8 cellular contexts compared by ENCODE assay signal in the genomic region with DNA sequence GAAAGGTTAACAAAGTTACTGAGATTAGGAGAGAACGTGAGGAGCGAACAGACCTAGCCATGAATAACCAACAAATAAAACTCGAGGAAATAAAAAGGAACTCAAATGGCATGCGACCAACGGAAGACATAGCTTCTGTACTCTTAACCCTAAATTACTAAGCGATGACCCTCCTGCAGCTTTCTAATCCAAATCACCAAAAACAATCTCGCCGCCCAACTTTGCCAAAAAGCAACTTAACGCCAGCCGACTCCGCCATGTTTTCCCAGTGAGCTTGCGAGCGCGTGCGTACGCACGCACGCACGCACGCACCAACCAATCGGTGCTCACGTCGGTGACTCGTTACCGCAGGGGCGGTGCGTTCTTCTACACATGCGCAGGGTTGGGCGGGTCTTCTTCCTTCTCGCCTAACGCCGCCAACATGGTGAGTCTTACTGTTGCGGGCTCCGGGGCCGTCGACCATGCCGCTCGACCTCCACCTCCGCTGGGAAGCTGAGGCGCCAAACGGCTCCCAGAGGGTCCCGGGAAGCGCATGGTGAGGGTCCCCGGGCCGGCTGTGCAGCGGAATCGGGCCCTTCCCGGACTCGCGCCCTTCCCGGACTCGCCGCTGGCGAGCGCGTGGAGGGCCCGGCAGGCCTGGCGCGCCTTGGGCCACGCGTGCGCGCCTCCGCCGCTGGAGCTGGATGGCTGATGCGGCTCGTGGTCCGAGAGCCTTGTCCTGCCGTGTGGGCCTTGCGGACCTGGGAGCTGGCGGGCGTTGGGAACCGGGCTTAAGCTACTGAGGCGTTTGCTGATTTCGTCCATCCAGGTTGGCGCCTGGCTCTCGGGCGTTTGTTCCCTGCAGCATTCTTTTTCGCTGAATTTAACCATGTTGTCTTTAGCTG. TPM values are rescaled to one million over a fixed set of nuclear protein-coding genes. Genes with fewer than 3 reads are reported as not detected.
DNase-seq lines count a peak whose midpoint lies in the region; ATAC-seq lines count a peak whose summit lies in the region.

A gene (plus strand): TSS at position 400 of the 884 bp plus-strand sequence. CDS start 133 bp downstream, at position 533.

- H3K36me3 ChIP-seq in CD4-positive, alpha-beta memory T cell (ENCODE audit: insufficient read depth, low read length) = peaks cover 30% of the 10 kb centered on the region
- H3K36me3 ChIP-seq in effector memory CD4-positive, alpha-beta T cell (ENCODE audit: control insufficient read depth, insufficient read depth, low read length) = peaks cover 25% of the 10 kb centered on the region

- CTCF ChIA-PET in CD4-positive, alpha-beta memory T cell (lab: Charles Lee; ENCODE audit: partially characterized antibody) = interaction anchor here (1.4 kb wide), 1 partner anchor 49 kb away, joined by 3 read pairs; a partner anchor contains a TSS
- CTCF ChIA-PET in activated CD8-positive, alpha-beta memory T cell treated with anti-CD3 and anti-CD28 coated beads for 36 hours (lab: Charles Lee) = interaction anchor here (0.9 to 1.5 kb wide), 2 partner anchors 129 to 140 kb away, joined by 3 to 4 read pairs; no protein-coding TSS in a partner anchor

- H3K27me3 Mint-ChIP-seq in CD4-positive, alpha-beta memory T cell = no peaks in the 10 kb centered on the region

- DNase-seq in CD4-positive, alpha-beta memory T cell = peak; percentile 92 to 96 (median 95)
- DNase-seq in HPDE6-E6E7 (ENCODE audit: extremely low spot score) (peak; percentile 48), lung microvascular endothelial cell (ENCODE audit: low read depth in 2 of 2) (peak; percentile 98)
- DNase-seq in NK-92 treated with Interleukin-12 subunit alpha and Interleukin-12 subunit beta, amount 100 ng/mL, for 24 hours (lab: John Stamatoyannopoulos, UW) = peak; percentile 83
- DNase-seq in effector memory CD4-positive, alpha-beta T cell = peak; percentile 85 to 93 (median 91)
- DNase-seq in stimulated activated CD4-positive, alpha-beta T cell treated with anti-CD3 and anti-CD28 coated beads, TNF-alpha, amount 100 ng/mL, for 48 hours (ENCODE audit: low read depth in 3 of 3) = peak; percentile 86 to 93 (median 90)

- peak within 1 kb of the TSS; percentile 88 to 99 (median 94) for H3K4me3 Mint-ChIP-seq in CD4-positive, alpha-beta memory T cell

- POLR2A ChIA-PET in CD4-positive, alpha-beta memory T cell (lab: Charles Lee; ENCODE audit: partially characterized antibody) = interaction anchor here (0.7 to 2.0 kb wide), 13 partner anchors 8 to 1505 kb away, joined by 3 to 35 read pairs (median 7); a partner anchor contains a TSS
- POLR2A ChIA-PET in activated CD8-positive, alpha-beta memory T cell treated with anti-CD3 and anti-CD28 coated beads for 36 hours (lab: Charles Lee) = interaction anchor here (0.6 to 1.5 kb wide), 8 partner anchors 19 to 750 kb away, joined by 3 to 7 read pairs (median 4); a partner anchor contains a TSS

- H3K9me3 Mint-ChIP-seq in CD4-positive, alpha-beta memory T cell = peaks cover 0 to 4% (median 0%) of the 10 kb centered on the region in 8 donors

- H3K9me3 ChIP-seq in CD4-positive, alpha-beta memory T cell (ENCODE audit: control insufficient read depth in 1 of 2, low read length in 2 of 2) = no peaks in the 10 kb centered on the region
- H3K9me3 ChIP-seq in effector memory CD4-positive, alpha-beta T cell (ENCODE audit: control insufficient read depth, low read length) = no peaks in the 10 kb centered on the region

- H3K27me3 ChIP-seq in CD4-positive, alpha-beta memory T cell (ENCODE audit: insufficient read depth, low read length) = no peaks in the 10 kb centered on the region
- H3K27me3 ChIP-seq in effector memory CD4-positive, alpha-beta T cell (replicated peaks; ENCODE audit: control insufficient read depth, insufficient read depth, low read length, poor library complexity, severe bottlenecking) = no peaks in the 10 kb centered on the region

- peaks cover 29 to 53% of the 10 kb centered on the region in 2 donors for H3K36me3 Mint-ChIP-seq in CD4-positive, alpha-beta memory T cell

- ATAC-seq in GM19463 (IDR thresholded peaks at IDR 0.05; ENCODE audit: unreplicated experiment) = peak; percentile 59

- intact Hi-C loops in CD4-positive, alpha-beta memory T cell (cut with micrococcal nuclease) = loop anchor here (1.0 to 10.0 kb wide), 5 partner anchors 20 to 1505 kb away; a partner anchor contains a TSS

- peaks cover 46% of the 10 kb centered on the region for H3K4me1 ChIP-seq in CD4-positive, alpha-beta memory T cell (ENCODE audit: insufficient read depth, low read length)
- peaks cover 16% of the 10 kb centered on the region for H3K4me1 ChIP-seq in effector memory CD4-positive, alpha-beta T cell (ENCODE audit: control insufficient read depth, insufficient read depth, low read length, poor library complexity, severe bottlenecking)

- H3K27ac Mint-ChIP-seq in CD4-positive, alpha-beta memory T cell = peak within 1 kb of the TSS; percentile 89 to 99 (median 97)

- peak within 1 kb of the TSS; percentile 90 for H3K27ac ChIP-seq in CD4-positive, alpha-beta memory T cell (ENCODE audit: low read depth, low read length)
- H3K27ac ChIP-seq in effector memory CD4-positive, alpha-beta T cell (ENCODE audit: insufficient read depth, low read length, poor library complexity, severe bottlenecking) = peak within 1 kb of the TSS; percentile 85

- H3K4me3 ChIP-seq in CD4-positive, alpha-beta memory T cell (ENCODE audit: low read length in 2 of 2) = peak within 1 kb of the TSS; percentile 75 to 79
- H3K4me3 ChIP-seq in effector memory CD4-positive, alpha-beta T cell (ENCODE audit: insufficient read depth, low read depth, low read length, poor library complexity, severe bottlenecking) = peak within 1 kb of the TSS; percentile 69

- H3K4me1 Mint-ChIP-seq in CD4-positive, alpha-beta memory T cell = peaks cover 32 to 71% (median 41%) of the 10 kb centered on the region in 4 donors

RNA-seq across cellular contexts. Expression of the gene that starts here (rescaled TPM):
- total RNA-seq in CD4-positive, alpha-beta memory T cell = 1,000 to 10,000 TPM; 2,669 to 2,785 TPM
- 1,000 to 10,000 TPM; 1,004 to 1,669 TPM for polyA plus RNA-seq in CD4-positive, alpha-beta memory T cell
- 1,000 to 10,000 TPM; 2,745 to 2,812 TPM for total RNA-seq in activated CD8-positive, alpha-beta memory T cell treated with anti-CD3 and anti-CD28 coated beads for 36 hours
- total RNA-seq in lung microvascular endothelial cell = 277 and 317 TPM in 2 replicates

Comparison
In these comparisons a context has a peak if more than half of its experiments do, and no peak if none do; other contexts are left out.
1. Peak in every context shown above with its lines: DNase-seq, ATAC-seq, H3K4me3 ChIP-seq and H3K27ac ChIP-seq.
2. DNase-seq: peak in every context shown above with its lines; median percentile 98 in lung microvascular endothelial cell; 95 in CD4-positive, alpha-beta memory T cell; 91 in effector memory CD4-positive, alpha-beta T cell; 90 in stimulated activated CD4-positive, alpha-beta T cell treated with anti-CD3 and anti-CD28 coated beads, TNF-alpha, amount 100 ng/mL, for 48 hours; 83 in NK-92 treated with Interleukin-12 subunit alpha and Interleukin-12 subunit beta, amount 100 ng/mL, for 24 hours; 48 in HPDE6-E6E7.